In the genomic region with DNA sequence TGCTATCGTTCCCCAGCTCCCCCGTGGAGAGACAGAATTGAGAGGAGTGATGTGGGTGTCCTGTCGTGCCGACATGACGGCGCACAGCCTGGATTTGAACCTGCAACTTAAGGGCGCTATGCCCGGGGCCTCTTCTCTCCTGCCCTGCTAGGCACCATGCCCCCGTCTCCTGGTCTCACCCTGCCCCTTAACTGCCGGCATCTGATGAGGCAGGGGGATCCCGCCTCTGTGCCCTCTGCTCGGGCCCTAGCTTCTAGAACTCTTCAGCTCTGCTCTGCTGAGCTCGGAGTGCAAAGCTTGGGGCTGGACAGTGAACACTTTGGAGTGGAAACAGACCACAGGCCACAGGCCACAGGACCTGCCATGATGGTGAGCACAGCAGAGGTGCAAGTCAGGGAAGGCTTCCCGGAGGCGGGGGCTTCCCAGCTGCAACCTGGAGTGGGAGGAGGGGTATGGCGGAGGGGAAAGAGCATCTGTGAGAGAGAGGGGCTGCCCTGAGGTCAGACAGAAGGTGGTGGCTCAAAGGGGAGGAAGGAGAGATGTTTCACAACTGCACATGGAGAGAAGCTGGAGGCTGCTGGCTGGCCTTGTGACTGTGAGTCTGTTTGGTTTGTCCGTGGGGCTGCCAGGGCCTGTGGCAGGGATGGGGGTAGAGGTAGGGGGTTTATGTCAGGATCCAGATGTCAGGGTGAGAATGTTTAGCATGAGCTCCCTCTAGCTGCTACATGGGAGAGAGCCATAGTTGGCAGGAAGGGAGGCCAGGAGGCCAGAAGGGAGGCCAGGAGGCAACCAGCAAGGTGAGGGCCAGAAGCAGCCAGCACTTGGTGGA, we compare ENCODE assay signal across 11 cellular contexts.
DNase-seq lines count a peak whose midpoint lies in the region; ATAC-seq and TF ChIP-seq lines count a peak whose summit lies in the region.
"Had no signal": no experiment of that assay in that cellular context is flagged by ENCODE, and none has a peak within 500 bp of the region (broad histone marks: within the 10 kb centered on the region; RNA-seq: fewer than 3 reads in every experiment).

No MANE protein-coding gene starts in this region.

- peak; percentile 40 for TF ChIP-seq CTCF in GM10248 (IDR thresholded peaks at IDR 0.05; ENCODE audit: control extremely low read depth, extremely low read depth, low read depth, missing control alignments)

- no peak overlapping the region for H4K8ac ChIP-seq in mesenchymal stem cell (ENCODE audit: low read length)

- 93% methylated on average over 17 of the region's 17 CpGs for WGBS in mesenchymal stem cell

- H3K4me1 ChIP-seq in mesenchymal stem cell (ENCODE audit: control insufficient read depth, insufficient read depth, low read depth, low read length), result peaks cover 3% of the 10 kb centered on the region
- H3K4me1 ChIP-seq: HAP-1, suprapubic skin had no signal

- no peaks in the 10 kb centered on the region for H3K27me3 ChIP-seq in mesenchymal stem cell (ENCODE audit: control insufficient read depth in 1 of 2, insufficient read depth in 1 of 2, low read length in 2 of 2)
- H3K27me3 ChIP-seq: suprapubic skin had no signal

- no peak overlapping the region for H3K4ac ChIP-seq in mesenchymal stem cell (ENCODE audit: low read depth in 1 of 2, low read length in 2 of 2)

- H3K79me1 ChIP-seq in mesenchymal stem cell (replicated peaks; ENCODE audit: low read length, poor library complexity, severe bottlenecking), result peaks cover 35% of the 10 kb centered on the region

- no peak overlapping the region for H3K27ac ChIP-seq in mesenchymal stem cell (ENCODE audit: low read length, poor library complexity, severe bottlenecking)
- H3K27ac ChIP-seq: epithelial cell of prostate, suprapubic skin had no signal

- no peak overlapping the region for H2AFZ ChIP-seq in mesenchymal stem cell (ENCODE audit: low read depth, low read length)

- no peak overlapping the region for H3K4me3 ChIP-seq in mesenchymal stem cell (ENCODE audit: insufficient read depth in 1 of 2, low read depth in 1 of 2, low read length in 2 of 2)
- H3K4me3 ChIP-seq: HAP-1, suprapubic skin had no signal

- no peak overlapping the region for H4K91ac ChIP-seq in mesenchymal stem cell (ENCODE audit: low read length)

- no peak overlapping the region for H2AK5ac ChIP-seq in mesenchymal stem cell (ENCODE audit: low read length, severe bottlenecking)

- H3K9ac ChIP-seq in mesenchymal stem cell (ENCODE audit: low read length), result no peak overlapping the region

- H3K4me2 ChIP-seq in mesenchymal stem cell (ENCODE audit: low read length, poor library complexity, severe bottlenecking), result no peak overlapping the region

- H2BK5ac ChIP-seq in mesenchymal stem cell (ENCODE audit: low read depth, low read length, poor library complexity, severe bottlenecking), result no peak overlapping the region

- H2BK12ac ChIP-seq in mesenchymal stem cell (ENCODE audit: low read length in 2 of 2), result peak overlapping the region in 1 of 2 experiments; percentile 6

- H2BK15ac ChIP-seq in mesenchymal stem cell (ENCODE audit: low read depth, poor library complexity, severe bottlenecking), result no peak overlapping the region

- peak; percentile 11 for DNase-seq in GM10248 (ENCODE audit: extremely low spot score)
- DNase-seq in HT1080 (ENCODE audit: low read depth), result peak; percentile 31
- DNase-seq in amniotic epithelial cell (ENCODE audit: low read depth), result peak; percentile 44
- DNase-seq in mesenchymal stem cell, result peak; percentile 32
- DNase-seq in DMS153 (lab: John Stamatoyannopoulos, UW), result no peak
- no peak for DNase-seq in NCI-H2107 (lab: John Stamatoyannopoulos, UW)
- DNase-seq: SHP77 had no signal

- H2BK120ac ChIP-seq in mesenchymal stem cell (ENCODE audit: low read depth, low read length), result no peak overlapping the region

- no peak overlapping the region for H3K14ac ChIP-seq in mesenchymal stem cell (ENCODE audit: low read length in 2 of 2)

- H3K9me3 ChIP-seq in mesenchymal stem cell (ENCODE audit: control insufficient read depth, low read length), result no peaks in the 10 kb centered on the region
- H3K9me3 ChIP-seq: HAP-1, suprapubic skin had no signal

- no peak for ATAC-seq in GM18505 (IDR thresholded peaks at IDR 0.05; ENCODE audit: unreplicated experiment)

- peaks cover 0 to 22% of the 10 kb centered on the region in 2 experiments for H3K36me3 ChIP-seq in mesenchymal stem cell (ENCODE audit: control insufficient read depth in 1 of 2, insufficient read depth in 2 of 2, low read depth in 1 of 2, low read length in 2 of 2)
- H3K36me3 ChIP-seq: suprapubic skin had no signal

- CTCF ChIA-PET in GM10248 (lab: Yijun Ruan, JAX), result interaction anchor here (0.8 to 2.8 kb wide), 11 partner anchors 9 to 612 kb away, joined by 3 to 12 read pairs (median 4); partner anchors contain the start of gene GOSR1

- no peak for TF ChIP-seq POLR2A in GM18505 (IDR thresholded peaks at IDR 0.05; ENCODE audit: borderline replicate concordance, extremely low read depth, insufficient read depth, insufficient read length)

- no peak overlapping the region for H3K18ac ChIP-seq in mesenchymal stem cell (ENCODE audit: low read depth in 1 of 2, low read length in 2 of 2)

- POLR2A ChIA-PET in GM10248 (lab: Yijun Ruan, JAX), result no interaction called here

- H3K23ac ChIP-seq in mesenchymal stem cell (ENCODE audit: low read length in 2 of 2), result no peak overlapping the region

Comparison
In these comparisons a context has a peak if more than half of its experiments do, and no peak if none do; other contexts are left out.
1. DNase-seq: peak in GM10248 (single experiment), HT1080 (single experiment), amniotic epithelial cell (single experiment) and mesenchymal stem cell (single experiment); none in DMS153 (single experiment) and NCI-H2107 (single experiment).